In the genomic region with DNA sequence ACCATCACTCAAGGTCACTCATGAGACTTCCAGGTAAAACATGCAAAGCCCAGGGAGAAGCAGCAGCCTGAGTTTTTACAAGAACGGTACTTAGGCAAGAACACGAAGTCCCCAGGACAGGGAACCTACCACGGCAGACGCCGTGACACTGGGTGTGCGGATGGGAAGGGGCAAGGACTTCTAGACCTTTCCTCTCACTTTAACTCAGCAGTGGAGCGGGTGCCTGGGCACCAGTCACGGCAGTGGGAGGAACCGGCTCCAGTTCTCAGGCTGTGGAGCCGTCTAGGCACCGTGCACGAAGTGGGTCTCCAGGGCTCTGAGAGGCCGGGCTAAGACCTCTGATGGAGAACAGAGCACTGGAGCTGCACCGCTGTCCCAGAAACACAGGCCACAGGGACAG, we compare ENCODE assay signal across 1 cellular context.
TF ChIP-seq lines count a peak whose summit lies in the region.

No MANE protein-coding gene starts in this region.

TF ChIP-seq in IMR-90, 13 proteins besides CTCF, POLR2A, EP300 and RAD21:
- TF ChIP-seq FOS (IDR thresholded peaks at IDR 0.05; ENCODE audit: low read depth, low read length) = no peak
- no peak for TF ChIP-seq USF2 (IDR thresholded peaks at IDR 0.05; ENCODE audit: low read depth, low read length)
- TF ChIP-seq, protein P1, sequence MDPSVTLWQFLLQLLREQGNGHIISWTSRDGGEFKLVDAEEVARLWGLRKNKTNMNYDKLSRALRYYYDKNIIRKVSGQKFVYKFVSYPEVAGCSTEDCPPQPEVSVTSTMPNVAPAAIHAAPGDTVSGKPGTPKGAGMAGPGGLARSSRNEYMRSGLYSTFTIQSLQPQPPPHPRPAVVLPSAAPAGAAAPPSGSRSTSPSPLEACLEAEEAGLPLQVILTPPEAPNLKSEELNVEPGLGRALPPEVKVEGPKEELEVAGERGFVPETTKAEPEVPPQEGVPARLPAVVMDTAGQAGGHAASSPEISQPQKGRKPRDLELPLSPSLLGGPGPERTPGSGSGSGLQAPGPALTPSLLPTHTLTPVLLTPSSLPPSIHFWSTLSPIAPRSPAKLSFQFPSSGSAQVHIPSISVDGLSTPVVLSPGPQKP (IDR thresholded peaks at IDR 0.05; ENCODE audit: borderline replicate concordance, low read depth, low read length) = no peak
- no peak for TF ChIP-seq RCOR1 (IDR thresholded peaks at IDR 0.05; ENCODE audit: insufficient replicate concordance, low read length)
- no peak for TF ChIP-seq MAZ (IDR thresholded peaks at IDR 0.05; ENCODE audit: borderline replicate concordance, low read depth, low read length)
- no peak for TF ChIP-seq CHD1 (IDR thresholded peaks at IDR 0.05; ENCODE audit: low read depth, low read length)
- TF ChIP-seq RFX5 (IDR thresholded peaks at IDR 0.05; ENCODE audit: low read depth, low read length) = no peak
- TF ChIP-seq CEBPB (IDR thresholded peaks at IDR 0.05; ENCODE audit: low read depth, low read length) = no peak
- TF ChIP-seq NFE2L2 (IDR thresholded peaks at IDR 0.05; ENCODE audit: low read depth, low read length) = no peak
- TF ChIP-seq MXI1 (IDR thresholded peaks at IDR 0.05; ENCODE audit: borderline replicate concordance, low read depth, low read length) = no peak
- no peak for TF ChIP-seq SMC3 (IDR thresholded peaks at IDR 0.05; ENCODE audit: low read depth, low read length)
- no peak for TF ChIP-seq BHLHE40 (IDR thresholded peaks at IDR 0.05; ENCODE audit: low read depth, low read length)
- no peak for TF ChIP-seq MAFK (IDR thresholded peaks at IDR 0.05; ENCODE audit: low read depth, low read length)
